In the genomic region with DNA sequence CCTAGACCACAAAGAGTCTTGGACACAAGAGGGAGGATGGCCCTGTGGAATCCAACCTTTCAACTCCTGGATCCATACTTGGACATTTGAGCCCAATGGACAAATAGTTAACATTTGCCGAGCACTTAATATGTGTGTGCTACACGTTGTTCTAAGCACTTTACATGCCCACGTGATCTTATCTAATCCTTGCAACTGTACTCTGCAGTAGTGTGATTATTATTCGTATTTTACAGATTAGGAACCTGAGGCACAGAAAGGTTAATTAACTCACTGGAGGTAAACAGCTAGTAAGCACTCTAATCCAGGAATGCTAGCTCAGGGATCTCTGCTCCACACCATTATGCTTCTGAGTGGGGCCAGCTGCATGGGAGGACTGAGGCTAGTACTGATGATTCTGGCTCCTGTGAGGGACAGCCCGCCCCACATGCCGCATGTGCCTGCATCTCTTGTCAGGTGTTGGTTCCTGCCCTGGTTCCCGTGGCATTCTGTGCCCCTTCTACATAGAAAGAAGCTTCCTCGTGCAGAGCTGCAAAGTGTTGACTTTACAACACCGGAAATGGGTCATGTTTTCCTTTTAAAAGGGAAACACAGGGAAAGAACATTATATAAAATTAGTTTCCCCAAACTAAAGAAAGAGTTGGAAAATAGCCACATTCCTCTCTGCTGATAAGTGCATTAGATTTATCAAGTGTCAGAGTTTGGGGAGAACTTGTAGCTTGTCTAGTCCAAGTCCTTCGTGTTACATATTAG, we compare ENCODE assay signal across 20 cellular contexts. TPM values are rescaled to one million over a fixed set of nuclear protein-coding genes. Genes with fewer than 3 reads are reported as not detected.
DNase-seq lines count a peak whose midpoint lies in the region; ATAC-seq and TF ChIP-seq lines count a peak whose summit lies in the region.
"Had no signal": no experiment of that assay in that cellular context is flagged by ENCODE, and none has a peak within 500 bp of the region (broad histone marks: within the 10 kb centered on the region; RNA-seq: fewer than 3 reads in every experiment).

No MANE protein-coding gene starts in this region.

- DNase-seq in DMS53 (lab: John Stamatoyannopoulos, UW) = peak; percentile 24
- no peak for DNase-seq in DMS53 treated with DMSO at 0.1 percent for 48 hours (lab: John Stamatoyannopoulos, UW; ENCODE audit: unreplicated experiment)
- no peak for DNase-seq in RWPE2 (ENCODE audit: low spot score)
- no peak for DNase-seq in epithelial cell of prostate (ENCODE audit: low read depth, low spot score)
- DNase-seq in osteoblast (ENCODE audit: insufficient read length, low spot score, missing footprints) = no peak
- DNase-seq in Karpas-422 = no peak
- DNase-seq in NCI-H1436 treated with DMSO at 0.1 percent for 48 hours (lab: John Stamatoyannopoulos, UW) = no peak
- DNase-seq in prostate gland (ENCODE audit: low spot score) = no peak
- DNase-seq: activated B cell treated with CpG ODN at 0.5 μM for 24 hours; activated CD8-positive, alpha-beta memory T cell treated with anti-CD3 and anti-CD28 coated beads for 24 hours; effector memory CD8-positive, alpha-beta T cell; foreskin fibroblast; NCI-H2227 treated with DMSO at 0.1 percent for 48 hours; retina; stimulated activated naive CD4-positive, alpha-beta T cell treated with Interleukin-2 at 50 U/mL for 16 hours had no signal

- H2AFZ ChIP-seq in osteoblast (ENCODE audit: low read length) (no peak overlapping the region), Karpas-422 (ENCODE audit: low read length) (no peak overlapping the region)

- WGBS in prostate gland = 53% methylated on average over 9 of the region's 10 CpGs

- H3K27me3 ChIP-seq in RWPE2 (ENCODE audit: insufficient read depth, poor library complexity, severe bottlenecking) = no peaks in the 10 kb centered on the region
- no peaks in the 10 kb centered on the region for H3K27me3 ChIP-seq in osteoblast (ENCODE audit: insufficient read depth, low read length)
- 0 out of 2 replicates have a peak, but pooled peaks cover 3% of the 10 kb centered on the region for H3K27me3 ChIP-seq in Karpas-422 (ENCODE audit: low read length)
- H3K27me3 ChIP-seq in prostate gland (replicated peaks; ENCODE audit: insufficient read depth) = no peaks in the 10 kb centered on the region

- H3K4me3 ChIP-seq in RWPE2 (ENCODE audit: severe bottlenecking) (no peak overlapping the region), osteoblast (ENCODE audit: insufficient read depth, low read length) (no peak overlapping the region), Karpas-422 (ENCODE audit: low read length) (no peak overlapping the region), prostate gland (no peak overlapping the region)
- H3K4me3 ChIP-seq: breast epithelium, tibial nerve had no signal

- H3K79me2 ChIP-seq in osteoblast (ENCODE audit: insufficient read depth, low read length) = no peaks in the 10 kb centered on the region
- no peaks in the 10 kb centered on the region for H3K79me2 ChIP-seq in Karpas-422 (ENCODE audit: low read length)

- intact Hi-C loops in prostate gland (cut with DNase I) = no loop called here

- TF ChIP-seq CTCF in RWPE2 (IDR thresholded peaks at IDR 0.05; ENCODE audit: poor library complexity, severe bottlenecking) = no peak
- no peak for TF ChIP-seq CTCF in osteoblast (IDR thresholded peaks at IDR 0.05; ENCODE audit: extremely low read depth, low read depth, low read length)
- no peak for TF ChIP-seq CTCF in prostate gland (IDR thresholded peaks at IDR 0.05)

- H3K4me1 ChIP-seq in RWPE2 (ENCODE audit: insufficient read depth, poor library complexity, severe bottlenecking) (peaks cover 29% of the 10 kb centered on the region), osteoblast (ENCODE audit: insufficient read depth, low read length) (peaks cover 42% of the 10 kb centered on the region), Karpas-422 (ENCODE audit: low read length) (no peaks in the 10 kb centered on the region), prostate gland (replicated peaks) (no peaks in the 10 kb centered on the region)
- H3K4me1 ChIP-seq: breast epithelium had no signal

- ATAC-seq in RWPE2 (ENCODE audit: low read depth) = no peak; the same call in 2 of the 3 replicates
- ATAC-seq: effector memory CD8-positive, alpha-beta T cell had no signal

- H4K20me1 ChIP-seq in osteoblast (ENCODE audit: insufficient read depth, low read length) (no peaks in the 10 kb centered on the region), Karpas-422 (ENCODE audit: insufficient read depth, low read depth, low read length) (no peaks in the 10 kb centered on the region)

- H3K36me3 ChIP-seq in RWPE2 (ENCODE audit: low read depth) (no peaks in the 10 kb centered on the region), osteoblast (ENCODE audit: insufficient read depth, low read length) (no peaks in the 10 kb centered on the region), Karpas-422 (ENCODE audit: insufficient read depth, low read length) (no peaks in the 10 kb centered on the region), prostate gland (no peaks in the 10 kb centered on the region)
- H3K36me3 ChIP-seq: breast epithelium, tibial nerve had no signal

- H3K27ac ChIP-seq in RWPE2 (ENCODE audit: poor library complexity, severe bottlenecking) = peak overlapping the region; percentile 87
- H3K27ac ChIP-seq in epithelial cell of prostate = peak overlapping the region; percentile 59
- peak overlapping the region; percentile 62 for H3K27ac ChIP-seq in osteoblast (ENCODE audit: low read depth, low read length)
- no peak overlapping the region for H3K27ac ChIP-seq in Karpas-422 (ENCODE audit: low read length)
- H3K27ac ChIP-seq in prostate gland = no peak overlapping the region
- H3K27ac ChIP-seq: 22Rv1, breast epithelium, tibial nerve had no signal

- H3K4me2 ChIP-seq in osteoblast (ENCODE audit: insufficient read depth, low read length) (peak overlapping the region; percentile 10), Karpas-422 (ENCODE audit: low read depth, low read length, poor library complexity, severe bottlenecking) (no peak overlapping the region)

- H3K9ac ChIP-seq in Karpas-422 (ENCODE audit: low read length) = no peak overlapping the region

- H3K9me3 ChIP-seq in RWPE2 (ENCODE audit: severe bottlenecking) (no peaks in the 10 kb centered on the region), osteoblast (ENCODE audit: low read depth, low read length) (no peaks in the 10 kb centered on the region), Karpas-422 (ENCODE audit: low read length) (no peaks in the 10 kb centered on the region), prostate gland (no peaks in the 10 kb centered on the region)
- H3K9me3 ChIP-seq: breast epithelium, tibial nerve had no signal

- H3K9me2 ChIP-seq in Karpas-422 (replicated peaks; ENCODE audit: insufficient read depth, low read length) = no peaks in the 10 kb centered on the region

- TF ChIP-seq POLR2A in prostate gland (IDR thresholded peaks at IDR 0.05) = no peak

RNA-seq across cellular contexts. Expression of gene PLAC1, which starts 34.8 kb away (rescaled TPM):
- total RNA-seq in osteoblast = not detected in 2 replicates
- total RNA-seq in Karpas-422 (2014; rRNA removed; shearing (Covaris generic); ENCODE audit: low replicate concordance) = not detected in 2 replicates
- total RNA-seq in prostate gland = 1 to 10 TPM in 1 of 2 donors, not detected in 1; 1.5 TPM
- total RNA-seq: activated B cell treated with CpG ODN at 0.5 μM for 24 hours; activated T-helper 1 cell treated with anti-CD3 and anti-CD28 coated beads, Interleukin-12 subunit alpha, Interleukin-12 subunit beta, Interleukin-2, Interleukin-4 antibody, amounts not matched to agents 30 ng/mL and 10 ng/mL and 1 ng/mL, durations not matched to agents 14 hours and 24 hours and 36 hours; breast epithelium; T-helper 1 cell treated with Interleukin-12 subunit alpha and Interleukin-12 subunit beta and Interleukin-4 antibody, amounts not matched to agents 30 ng/mL and 1 ng/mL, for 36 hours; tibial nerve had no signal

Comparison
In these comparisons a context has a peak if more than half of its experiments do, and no peak if none do; other contexts are left out.
1. H3K27ac ChIP-seq: peak in RWPE2 (single experiment), epithelial cell of prostate (single experiment) and osteoblast (single experiment); none in Karpas-422 (single experiment) and prostate gland (0 of 2).